In genomic region chr15:52124270-52124878, GRCh38 we compare ENCODE assay signal across 1 cellular context.
TF ChIP-seq lines count a peak whose summit lies in the region.

No MANE protein-coding gene starts in this region.

TF ChIP-seq in endothelial cell of umbilical vein, 7 proteins besides CTCF, POLR2A, EP300 and RAD21:
- peak; percentile 71 for TF ChIP-seq FOS (IDR thresholded peaks at IDR 0.05; ENCODE audit: borderline replicate concordance, insufficient read depth, low read length)
- peak; percentile 35 for TF ChIP-seq POLR2AphosphoS5 (IDR thresholded peaks at IDR 0.05; ENCODE audit: insufficient read depth, low read depth, low read length)
- peak; percentile 84 for TF ChIP-seq GATA2 (IDR thresholded peaks at IDR 0.05; ENCODE audit: insufficient read depth, insufficient read length, low read depth, low read length)
- no peak for TF ChIP-seq MYC (IDR thresholded peaks at IDR 0.05; ENCODE audit: low read depth, low read length)
- no peak for TF ChIP-seq EZH2 (IDR thresholded peaks at IDR 0.05; ENCODE audit: borderline replicate concordance, low read depth, low read length, severe bottlenecking)
- no peak for TF ChIP-seq MAX (IDR thresholded peaks at IDR 0.05; ENCODE audit: insufficient read depth, insufficient read length)
- TF ChIP-seq JUN (IDR thresholded peaks at IDR 0.05; ENCODE audit: borderline replicate concordance, insufficient read depth, insufficient read length, low read depth): peak; percentile 69
